ENCODE assay signal across 12 cellular contexts in the genomic region with DNA sequence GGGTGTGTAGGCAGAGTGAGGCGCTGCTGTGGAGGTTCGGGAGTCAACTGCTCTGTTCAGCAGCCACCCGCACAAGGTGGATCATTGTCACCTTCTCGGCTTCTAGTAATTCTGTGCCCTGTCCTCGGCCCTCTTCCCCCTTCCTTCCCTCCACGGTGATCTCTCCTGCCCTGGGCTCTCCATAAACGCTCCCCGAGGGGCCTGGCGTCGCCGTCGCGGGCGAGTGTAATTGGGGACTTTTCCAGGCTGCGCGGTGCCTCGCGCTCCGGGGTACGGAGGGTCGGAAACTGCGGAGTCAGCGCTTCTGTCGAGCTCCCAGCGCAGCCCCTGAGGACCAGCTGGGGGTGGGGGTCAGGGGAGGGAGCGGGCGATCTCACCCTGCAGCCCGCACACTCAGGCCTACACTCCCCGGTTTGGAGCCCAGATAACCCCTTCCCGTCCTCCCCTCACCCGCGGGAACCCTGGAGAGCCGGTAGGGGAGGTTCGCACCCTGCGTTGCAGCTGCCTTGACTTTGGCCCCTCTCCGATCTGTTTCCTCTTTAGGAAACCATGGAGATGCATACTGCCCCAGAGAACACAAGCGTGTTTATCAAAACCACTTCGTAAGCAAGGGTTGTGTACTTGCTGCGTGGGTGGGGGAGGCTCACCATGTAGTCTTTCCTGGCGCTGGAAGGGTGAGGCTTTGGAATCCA.
DNase-seq lines count a peak whose midpoint lies in the region; ATAC-seq and TF ChIP-seq lines count a peak whose summit lies in the region.
"Had no signal": no experiment of that assay in that cellular context is flagged by ENCODE, and none has a peak within 500 bp of the region (broad histone marks: within the 10 kb centered on the region; RNA-seq: fewer than 3 reads in every experiment).

No MANE protein-coding gene starts in this region.

- peaks cover 10% of the 10 kb centered on the region for H3K27me3 Mint-ChIP-seq in glutamatergic neuron (ENCODE audit: unreplicated experiment)

- H3K23ac ChIP-seq in IMR-90 (ENCODE audit: low read depth, low read length): no peak overlapping the region; the same call in 1 of the 2 replicates

- WGBS in IMR-90 (ENCODE audit: extremely low coverage in 2 of 2, insufficient read length in 1 of 2), 2 experiments: 23% methylated on average over 8 of the region's 40 CpGs; no CpG with 5 or more reads in 1 of the 2 experiments

- no peak for TF ChIP-seq CTCF in IMR-90 (conservative IDR thresholded peaks at IDR 0.05; ENCODE audit: low read depth, low read length)
- no peak for TF ChIP-seq CTCF in glutamatergic neuron (IDR thresholded peaks at IDR 0.05; ENCODE audit: partially characterized antibody, unreplicated experiment)
- no peak for TF ChIP-seq CTCF in osteoblast (IDR thresholded peaks at IDR 0.05; ENCODE audit: extremely low read depth, low read depth, low read length)

- H3K27ac Mint-ChIP-seq in glutamatergic neuron (ENCODE audit: unreplicated experiment): no peak overlapping the region
- H3K27ac Mint-ChIP-seq: CD4-positive, alpha-beta memory T cell; IgD-negative memory B cell; memory B cell had no signal

- ATAC-seq in IMR-90 (ENCODE audit: low read depth) (peak; percentile 33), HG02610 (IDR thresholded peaks at IDR 0.05; ENCODE audit: unreplicated experiment) (no peak)

- peak overlapping the region; percentile 67 for H3K4me3 Mint-ChIP-seq in glutamatergic neuron (ENCODE audit: unreplicated experiment)
- H3K4me3 Mint-ChIP-seq: memory B cell had no signal

- H3K4ac ChIP-seq in IMR-90 (ENCODE audit: low read depth, low read length): no peak overlapping the region

- peak overlapping the region; percentile 27; the same call in 1 of the 2 replicates for H3K4me2 ChIP-seq in IMR-90 (ENCODE audit: low read depth, low read length)
- no peak overlapping the region for H3K4me2 ChIP-seq in osteoblast (ENCODE audit: insufficient read depth, low read length)

- POLR2A ChIA-PET in IMR-90 (lab: Charles Lee; ENCODE audit: unreplicated experiment): no interaction called here

- no peak overlapping the region for H2BK5ac ChIP-seq in IMR-90 (ENCODE audit: low read depth, low read length, poor library complexity, severe bottlenecking)

- H3K4me1 ChIP-seq in IMR-90 (ENCODE audit: control insufficient read depth, insufficient read depth, low read length) (no peaks in the 10 kb centered on the region; the same call in 1 of the 2 replicates), osteoblast (ENCODE audit: insufficient read depth, low read length) (no peaks in the 10 kb centered on the region)

- no peaks in the 10 kb centered on the region for H3K79me1 ChIP-seq in IMR-90 (ENCODE audit: low read depth in 1 of 2, low read length in 2 of 2)

- H2AFZ ChIP-seq in IMR-90 (replicated peaks; ENCODE audit: low read length, poor library complexity) (peak overlapping the region; percentile 75), osteoblast (ENCODE audit: low read length) (no peak overlapping the region)

- H4K91ac ChIP-seq in IMR-90 (ENCODE audit: insufficient read depth, low read depth, low read length): no peak overlapping the region

- H2BK120ac ChIP-seq in IMR-90 (ENCODE audit: low read depth, low read length): no peak overlapping the region

- no peak overlapping the region for H2BK15ac ChIP-seq in IMR-90 (ENCODE audit: low read depth, low read length)

- H4K8ac ChIP-seq in IMR-90 (ENCODE audit: low read depth in 2 of 2, low read length in 2 of 2): no peak overlapping the region

- DNase-seq in Ammon's horn (ENCODE audit: low spot score): peak; percentile 16
- no peak for DNase-seq in IMR-90
- peak; percentile 35 for DNase-seq in glutamatergic neuron
- DNase-seq in osteoblast (ENCODE audit: insufficient read length, low spot score, missing footprints): no peak
- no peak for DNase-seq in superior temporal gyrus (ENCODE audit: extremely low spot score)
- no peak for DNase-seq in RKO (ENCODE audit: low spot score)
- DNase-seq in stimulated activated CD4-positive, alpha-beta T cell treated with anti-CD3 and anti-CD28 coated beads, Interleukin-12 subunit alpha, Interleukin-12 subunit beta, amount 100 ng/mL, for 4 hours: no peak
- DNase-seq: CD4-positive, alpha-beta memory T cell; esophagus squamous epithelium had no signal

- no peak overlapping the region for H3K9ac ChIP-seq in IMR-90 (ENCODE audit: low read depth, low read length)

- H3K36me3 ChIP-seq in IMR-90 (ENCODE audit: control insufficient read depth, insufficient read depth, low read length) (no peaks in the 10 kb centered on the region), osteoblast (ENCODE audit: insufficient read depth, low read length) (no peaks in the 10 kb centered on the region)
- H3K36me3 ChIP-seq: esophagus squamous epithelium had no signal

- BruUV-seq in IMR-90 (replicated peaks; lab: Mats Ljungman, UMichigan): no TSS peak

- H3K27ac ChIP-seq in IMR-90 (ENCODE audit: insufficient read depth, low read length) (no peak overlapping the region), osteoblast (ENCODE audit: low read depth, low read length) (no peak overlapping the region)
- H3K27ac ChIP-seq: esophagus squamous epithelium had no signal

- TF ChIP-seq RAD21 in IMR-90 (IDR thresholded peaks at IDR 0.05; ENCODE audit: low read length): no peak

- peaks cover 4% of the 10 kb centered on the region for H3K9me3 Mint-ChIP-seq in glutamatergic neuron (ENCODE audit: unreplicated experiment)

- TF ChIP-seq POLR2A in IMR-90 (IDR thresholded peaks at IDR 0.05; ENCODE audit: low read depth, low read length): no peak

- peaks cover 36% of the 10 kb centered on the region for H3K27me3 ChIP-seq in IMR-90 (ENCODE audit: control insufficient read depth, insufficient read depth, low read length)
- peaks cover 55% of the 10 kb centered on the region for H3K27me3 ChIP-seq in osteoblast (ENCODE audit: insufficient read depth, low read length)

- H3K4me1 Mint-ChIP-seq in glutamatergic neuron (ENCODE audit: low read depth, unreplicated experiment): no peaks in the 10 kb centered on the region

- intact Hi-C loops in IMR-90 (cut with micrococcal nuclease): loop anchor here (10.0 kb wide), 1 partner anchor 607 kb away; no protein-coding TSS in a partner anchor

- no peak overlapping the region for H4K5ac ChIP-seq in IMR-90 (ENCODE audit: low read depth, low read length)

- 0 out of 2 replicates have a peak overlapping the region, but pooled peaks have one; percentile 24 for H2AK5ac ChIP-seq in IMR-90 (ENCODE audit: low read depth, low read length)

- in situ Hi-C loops in IMR-90 (cut with MboI; ENCODE audit: low sequenced_read_pairs): no loop called here

- no peaks in the 10 kb centered on the region for H3K9me1 ChIP-seq in IMR-90 (ENCODE audit: insufficient read depth, low read length)

- dilution Hi-C loops in IMR-90 (cut with HindIII; ENCODE audit: low sequenced_read_pairs, unreplicated experiment): no loop called here

- 0 out of 2 replicates have a peak, but pooled peaks cover 2% of the 10 kb centered on the region for H3K9me3 ChIP-seq in IMR-90 (ENCODE audit: control insufficient read depth, insufficient read depth, low read length)
- H3K9me3 ChIP-seq in osteoblast (ENCODE audit: low read depth, low read length): no peaks in the 10 kb centered on the region
- H3K9me3 ChIP-seq: esophagus squamous epithelium had no signal

- no peak overlapping the region for H3K14ac ChIP-seq in IMR-90 (replicated peaks; ENCODE audit: low read depth, low read length)

- H3K56ac ChIP-seq in IMR-90 (ENCODE audit: extremely low read depth, insufficient read depth, low read length): no peak overlapping the region

- no peak overlapping the region for H2BK20ac ChIP-seq in IMR-90 (ENCODE audit: low read depth, low read length)

- CTCF ChIA-PET in IMR-90 (lab: Yijun Ruan, JAX): no interaction called here

- peaks cover 6% of the 10 kb centered on the region for H3K36me3 Mint-ChIP-seq in glutamatergic neuron (ENCODE audit: unreplicated experiment)

- no peak overlapping the region for H3K18ac ChIP-seq in IMR-90 (ENCODE audit: low read depth, low read length)

- H3K4me3 ChIP-seq in IMR-90 (ENCODE audit: insufficient read depth, low read depth, low read length): no peak overlapping the region
- peak overlapping the region; percentile 25 for H3K4me3 ChIP-seq in osteoblast (ENCODE audit: insufficient read depth, low read length)

- H3K79me2 ChIP-seq in osteoblast (ENCODE audit: insufficient read depth, low read length): no peaks in the 10 kb centered on the region

- H4K20me1 ChIP-seq in IMR-90 (ENCODE audit: insufficient read depth, low read length) (no peaks in the 10 kb centered on the region), osteoblast (ENCODE audit: insufficient read depth, low read length) (no peaks in the 10 kb centered on the region)

- no peak overlapping the region for H2AK9ac ChIP-seq in IMR-90 (replicated peaks; ENCODE audit: low read depth, low read length, poor library complexity)

TF ChIP-seq in IMR-90, 13 proteins besides CTCF, POLR2A, EP300 and RAD21:
- TF ChIP-seq MAFK (IDR thresholded peaks at IDR 0.05; ENCODE audit: low read depth, low read length) (peak; percentile 84), CHD1 (IDR thresholded peaks at IDR 0.05; ENCODE audit: low read depth, low read length) (no peak)
TF ChIP-seq in IMR-90: peak in this region for 1.

Comparison
In these comparisons a context has a peak if more than half of its experiments do, and no peak if none do; other contexts are left out.
1. DNase-seq: peak in Ammon's horn (single experiment) and glutamatergic neuron (single experiment); none in IMR-90 (single experiment), osteoblast (single experiment), superior temporal gyrus (single experiment), RKO (single experiment) and stimulated activated CD4-positive, alpha-beta T cell treated with anti-CD3 and anti-CD28 coated beads, Interleukin-12 subunit alpha, Interleukin-12 subunit beta, amount 100 ng/mL, for 4 hours (single experiment).